Comparison of ENCODE assay signal across 7 cellular contexts in genomic region chr3:131503328-131503650, GRCh38. TPM values are rescaled to one million over a fixed set of nuclear protein-coding genes. Genes with fewer than 3 reads are reported as not detected.
DNase-seq lines count a peak whose midpoint lies in the region; ATAC-seq and TF ChIP-seq lines count a peak whose summit lies in the region.

No MANE protein-coding gene starts in this region.

- H3K36me3 Mint-ChIP-seq in naive B cell: peaks cover 0 to 9% of the 10 kb centered on the region in 2 donors

- H3K4me1 Mint-ChIP-seq in naive B cell: peaks cover 22 to 39% (median 26%) of the 10 kb centered on the region in 3 donors

- H3K27ac Mint-ChIP-seq in naive B cell: peak overlapping the region; percentile 47 to 99 (median 96)

- DNase-seq in NCI-H1092 treated with DMSO at 0.1 percent for 48 hours (lab: John Stamatoyannopoulos, UW) (peak; percentile 21), choroid plexus epithelial cell (ENCODE audit: low read depth) (no peak), naive B cell (no peak), NCI-H510A (lab: John Stamatoyannopoulos, UW) (no peak), NCI-H1436 (lab: John Stamatoyannopoulos, UW) (no peak)
- no peak for DNase-seq in activated effector memory CD4-positive, alpha-beta T cell treated with Interleukin-2 at 50 U/mL for 16 hours

- no peak for TF ChIP-seq CTCF in choroid plexus epithelial cell (conservative IDR thresholded peaks at IDR 0.05; ENCODE audit: low read depth, low read length)

- H3K27me3 Mint-ChIP-seq in naive B cell: peaks cover 0 to 4% (median 0%) of the 10 kb centered on the region in 3 donors

- H3K4me3 Mint-ChIP-seq in naive B cell: peak overlapping the region; percentile 94 to 100 (median 98)

- ATAC-seq in GM18511 (IDR thresholded peaks at IDR 0.05; ENCODE audit: unreplicated experiment) (peak; percentile 24), naive B cell (ENCODE audit: low read depth in 2 of 2) (no peak)

- H3K4me3 ChIP-seq in choroid plexus epithelial cell (ENCODE audit: low read depth, low read length): peak overlapping the region; percentile 95

- no peaks in the 10 kb centered on the region for H3K9me3 Mint-ChIP-seq in naive B cell

RNA-seq across cellular contexts. Expression of gene MRPL3, which starts 0.5 kb away (rescaled TPM):
- polyA plus RNA-seq in naive B cell (ENCODE audit: low read depth in 6 of 6): 10 to 100 TPM; 44.7 to 79.5 (median 73.9) TPM
